ENCODE assay signal across 1 cellular context in genomic region chr17:7214300-7215135, GRCh38.
A peak's percentile ranks its signal among the peaks of the same experiment; 100 is the strongest.
TF ChIP-seq lines count a peak whose summit lies in the region.

No MANE protein-coding gene starts in this region.

TF ChIP-seq in K562, 482 proteins besides CTCF, POLR2A, EP300 and RAD21 (continued from another document and continues in another):
- TF ChIP-seq ZNF609 (CRISPR knock-in tag; IDR thresholded peaks at IDR 0.05; ENCODE audit: borderline replicate concordance) (peak; percentile 30; the same call in 1 of the 2 replicates), MYC (IDR thresholded peaks at IDR 0.05; ENCODE audit: low read depth, low read length) (peak; percentile 66; the same call in 1 of the 2 replicates), MYC (CRISPR knock-in tag; IDR thresholded peaks at IDR 0.05; ENCODE audit: borderline replicate concordance, low read depth) (no peak), NCOR1 (IDR thresholded peaks at IDR 0.05) (no peak), ZBTB9 (CRISPR knock-in tag; IDR thresholded peaks at IDR 0.05) (no peak), EZH2 (IDR thresholded peaks at IDR 0.05; ENCODE audit: borderline replicate concordance, low read depth, low read length) (no peak), NR2C1 (IDR thresholded peaks at IDR 0.05) (no peak), NR2C1 (tag; IDR thresholded peaks at IDR 0.05) (no peak), HDAC1 (IDR thresholded peaks at IDR 0.05) (peak in 1 of 2 experiments; percentile 70; a peak in 2 of 4 replicates), GABPB1 (CRISPR knock-in tag; IDR thresholded peaks at IDR 0.05) (peak; percentile 46; the same call in 1 of the 2 replicates), TFAM (CRISPR knock-in tag; conservative IDR thresholded peaks at IDR 0.05) (no peak), OTX1 (CRISPR knock-in tag; IDR thresholded peaks at IDR 0.05) (no peak), POLR2B (IDR thresholded peaks at IDR 0.05; ENCODE audit: low read depth, partially characterized antibody) (no peak), THRB (CRISPR knock-in tag; conservative IDR thresholded peaks at IDR 0.05) (0 out of 2 replicates have a peak, but pooled peaks have one; percentile 8), ZNF311 (CRISPR knock-in tag; IDR thresholded peaks at IDR 0.05) (no peak), RFX5 (IDR thresholded peaks at IDR 0.05; ENCODE audit: low read depth, low read length) (peak; percentile 77; the same call in 1 of the 2 replicates), KLF13 (tag; IDR thresholded peaks at IDR 0.05; ENCODE audit: borderline replicate concordance, low read depth) (0 out of 2 replicates have a peak, but pooled peaks have one; percentile 4), CREB1 (IDR thresholded peaks at IDR 0.05) (no peak; the same call in 1 of the 2 replicates), CREB1 (CRISPR knock-in tag; IDR thresholded peaks at IDR 0.05) (peak; percentile 31; the same call in 1 of the 2 replicates), SRSF3 (IDR thresholded peaks at IDR 0.05; ENCODE audit: insufficient read depth, low read length) (no peak), FOXO4 (CRISPR knock-in tag; IDR thresholded peaks at IDR 0.05) (no peak), PREB (CRISPR knock-in tag; IDR thresholded peaks at IDR 0.05) (no peak), ZKSCAN3 (CRISPR knock-in tag; IDR thresholded peaks at IDR 0.05) (no peak), ARID2 (IDR thresholded peaks at IDR 0.05) (no peak), ZNF668 (CRISPR knock-in tag; IDR thresholded peaks at IDR 0.05) (no peak), ZKSCAN1 (IDR thresholded peaks at IDR 0.05; ENCODE audit: low read depth, low read length) (peak; percentile 31; the same call in 1 of the 2 replicates), CBFB (CRISPR knock-in tag; IDR thresholded peaks at IDR 0.05) (0 out of 2 replicates have a peak, but pooled peaks have one; percentile 27), HCFC1 (IDR thresholded peaks at IDR 0.05; ENCODE audit: low read depth, low read length) (peak; percentile 7), ZNF586 (CRISPR knock-in tag; conservative IDR thresholded peaks at IDR 0.05) (no peak), PYGO2 (tag; IDR thresholded peaks at IDR 0.05) (no peak), WHSC1 (IDR thresholded peaks at IDR 0.05; ENCODE audit: low read length) (no peak), EGR1 (conservative IDR thresholded peaks at IDR 0.05) (peak; percentile 88), KLF1 (tag; IDR thresholded peaks at IDR 0.05) (0 out of 2 replicates have a peak, but pooled peaks have one; percentile 27), SLC30A9 (CRISPR knock-in tag; IDR thresholded peaks at IDR 0.05) (no peak), NFE2 (IDR thresholded peaks at IDR 0.05; ENCODE audit: low read depth) (no peak), SIN3B (IDR thresholded peaks at IDR 0.05; ENCODE audit: low read depth) (no peak), RCOR1 (IDR thresholded peaks at IDR 0.05; ENCODE audit: borderline replicate concordance in 1 of 2, low read depth in 2 of 2, low read length in 2 of 2) (peak in 1 of 2 experiments; percentile 35; a peak in 1 of 4 replicates), SMARCE1 (IDR thresholded peaks at IDR 0.05) (no peak), PTTG1 (tag; IDR thresholded peaks at IDR 0.05; ENCODE audit: low read depth) (no peak), CC2D1A (IDR thresholded peaks at IDR 0.05) (peak; percentile 41; the same call in 1 of the 2 replicates), CBX1 (IDR thresholded peaks at IDR 0.05; ENCODE audit: low read depth) (no peak), BMI1 (IDR thresholded peaks at IDR 0.05; ENCODE audit: low read length) (peak; percentile 85), ZNF143 (CRISPR knock-in tag; IDR thresholded peaks at IDR 0.05) (no peak), BRD9 (IDR thresholded peaks at IDR 0.05; ENCODE audit: low read depth, partially characterized antibody) (no peak), DNMT1 (IDR thresholded peaks at IDR 0.05) (no peak), ZNF140 (CRISPR knock-in tag; IDR thresholded peaks at IDR 0.05) (no peak), IRF2 (CRISPR knock-in tag; IDR thresholded peaks at IDR 0.05) (no peak), EWSR1 (IDR thresholded peaks at IDR 0.05; ENCODE audit: borderline replicate concordance, low read depth, partially characterized antibody) (no peak), RBM22 (IDR thresholded peaks at IDR 0.05; ENCODE audit: low read depth, low read length, poor library complexity, severe bottlenecking) (no peak), L3MBTL2 (IDR thresholded peaks at IDR 0.05) (peak; percentile 25; the same call in 1 of the 2 replicates), RBFOX2 (IDR thresholded peaks at IDR 0.05; ENCODE audit: low read depth, low read length) (peak; percentile 27; the same call in 1 of the 2 replicates), ZNF347 (CRISPR knock-in tag; IDR thresholded peaks at IDR 0.05; ENCODE audit: low read depth) (no peak), CHCHD3 (CRISPR knock-in tag; IDR thresholded peaks at IDR 0.05) (no peak), CXXC5 (CRISPR knock-in tag; IDR thresholded peaks at IDR 0.05) (peak; percentile 33; the same call in 1 of the 2 replicates), RUNX1 (IDR thresholded peaks at IDR 0.05; ENCODE audit: low read depth) (no peak), NEUROD1 (IDR thresholded peaks at IDR 0.05; ENCODE audit: borderline replicate concordance, low read depth, low read length, partially characterized antibody) (no peak), ETV5 (CRISPR knock-in tag; IDR thresholded peaks at IDR 0.05; ENCODE audit: low read depth) (no peak), ADNP (tag; IDR thresholded peaks at IDR 0.05) (no peak), FOXK2 (conservative IDR thresholded peaks at IDR 0.05 in 1 of 2, IDR thresholded peaks at IDR 0.05 in 1 of 2; ENCODE audit: low read depth in 2 of 2) (no peak)
- TF ChIP-seq, protein P1, sequence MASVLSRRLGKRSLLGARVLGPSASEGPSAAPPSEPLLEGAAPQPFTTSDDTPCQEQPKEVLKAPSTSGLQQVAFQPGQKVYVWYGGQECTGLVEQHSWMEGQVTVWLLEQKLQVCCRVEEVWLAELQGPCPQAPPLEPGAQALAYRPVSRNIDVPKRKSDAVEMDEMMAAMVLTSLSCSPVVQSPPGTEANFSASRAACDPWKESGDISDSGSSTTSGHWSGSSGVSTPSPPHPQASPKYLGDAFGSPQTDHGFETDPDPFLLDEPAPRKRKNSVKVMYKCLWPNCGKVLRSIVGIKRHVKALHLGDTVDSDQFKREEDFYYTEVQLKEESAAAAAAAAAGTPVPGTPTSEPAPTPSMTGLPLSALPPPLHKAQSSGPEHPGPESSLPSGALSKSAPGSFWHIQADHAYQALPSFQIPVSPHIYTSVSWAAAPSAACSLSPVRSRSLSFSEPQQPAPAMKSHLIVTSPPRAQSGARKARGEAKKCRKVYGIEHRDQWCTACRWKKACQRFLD (CRISPR knock-in tag; IDR thresholded peaks at IDR 0.05): 0 out of 2 replicates have a peak, but pooled peaks have one; percentile 43
- TF ChIP-seq, protein P2, sequence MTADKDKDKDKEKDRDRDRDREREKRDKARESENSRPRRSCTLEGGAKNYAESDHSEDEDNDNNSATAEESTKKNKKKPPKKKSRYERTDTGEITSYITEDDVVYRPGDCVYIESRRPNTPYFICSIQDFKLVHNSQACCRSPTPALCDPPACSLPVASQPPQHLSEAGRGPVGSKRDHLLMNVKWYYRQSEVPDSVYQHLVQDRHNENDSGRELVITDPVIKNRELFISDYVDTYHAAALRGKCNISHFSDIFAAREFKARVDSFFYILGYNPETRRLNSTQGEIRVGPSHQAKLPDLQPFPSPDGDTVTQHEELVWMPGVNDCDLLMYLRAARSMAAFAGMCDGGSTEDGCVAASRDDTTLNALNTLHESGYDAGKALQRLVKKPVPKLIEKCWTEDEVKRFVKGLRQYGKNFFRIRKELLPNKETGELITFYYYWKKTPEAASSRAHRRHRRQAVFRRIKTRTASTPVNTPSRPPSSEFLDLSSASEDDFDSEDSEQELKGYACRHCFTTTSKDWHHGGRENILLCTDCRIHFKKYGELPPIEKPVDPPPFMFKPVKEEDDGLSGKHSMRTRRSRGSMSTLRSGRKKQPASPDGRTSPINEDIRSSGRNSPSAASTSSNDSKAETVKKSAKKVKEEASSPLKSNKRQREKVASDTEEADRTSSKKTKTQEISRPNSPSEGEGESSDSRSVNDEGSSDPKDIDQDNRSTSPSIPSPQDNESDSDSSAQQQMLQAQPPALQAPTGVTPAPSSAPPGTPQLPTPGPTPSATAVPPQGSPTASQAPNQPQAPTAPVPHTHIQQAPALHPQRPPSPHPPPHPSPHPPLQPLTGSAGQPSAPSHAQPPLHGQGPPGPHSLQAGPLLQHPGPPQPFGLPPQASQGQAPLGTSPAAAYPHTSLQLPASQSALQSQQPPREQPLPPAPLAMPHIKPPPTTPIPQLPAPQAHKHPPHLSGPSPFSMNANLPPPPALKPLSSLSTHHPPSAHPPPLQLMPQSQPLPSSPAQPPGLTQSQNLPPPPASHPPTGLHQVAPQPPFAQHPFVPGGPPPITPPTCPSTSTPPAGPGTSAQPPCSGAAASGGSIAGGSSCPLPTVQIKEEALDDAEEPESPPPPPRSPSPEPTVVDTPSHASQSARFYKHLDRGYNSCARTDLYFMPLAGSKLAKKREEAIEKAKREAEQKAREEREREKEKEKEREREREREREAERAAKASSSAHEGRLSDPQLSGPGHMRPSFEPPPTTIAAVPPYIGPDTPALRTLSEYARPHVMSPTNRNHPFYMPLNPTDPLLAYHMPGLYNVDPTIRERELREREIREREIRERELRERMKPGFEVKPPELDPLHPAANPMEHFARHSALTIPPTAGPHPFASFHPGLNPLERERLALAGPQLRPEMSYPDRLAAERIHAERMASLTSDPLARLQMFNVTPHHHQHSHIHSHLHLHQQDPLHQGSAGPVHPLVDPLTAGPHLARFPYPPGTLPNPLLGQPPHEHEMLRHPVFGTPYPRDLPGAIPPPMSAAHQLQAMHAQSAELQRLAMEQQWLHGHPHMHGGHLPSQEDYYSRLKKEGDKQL (CRISPR knock-in tag; IDR thresholded peaks at IDR 0.05; ENCODE audit: borderline replicate concordance): no peak
